Comparison of ENCODE assay signal across 10 cellular contexts in the genomic region with DNA sequence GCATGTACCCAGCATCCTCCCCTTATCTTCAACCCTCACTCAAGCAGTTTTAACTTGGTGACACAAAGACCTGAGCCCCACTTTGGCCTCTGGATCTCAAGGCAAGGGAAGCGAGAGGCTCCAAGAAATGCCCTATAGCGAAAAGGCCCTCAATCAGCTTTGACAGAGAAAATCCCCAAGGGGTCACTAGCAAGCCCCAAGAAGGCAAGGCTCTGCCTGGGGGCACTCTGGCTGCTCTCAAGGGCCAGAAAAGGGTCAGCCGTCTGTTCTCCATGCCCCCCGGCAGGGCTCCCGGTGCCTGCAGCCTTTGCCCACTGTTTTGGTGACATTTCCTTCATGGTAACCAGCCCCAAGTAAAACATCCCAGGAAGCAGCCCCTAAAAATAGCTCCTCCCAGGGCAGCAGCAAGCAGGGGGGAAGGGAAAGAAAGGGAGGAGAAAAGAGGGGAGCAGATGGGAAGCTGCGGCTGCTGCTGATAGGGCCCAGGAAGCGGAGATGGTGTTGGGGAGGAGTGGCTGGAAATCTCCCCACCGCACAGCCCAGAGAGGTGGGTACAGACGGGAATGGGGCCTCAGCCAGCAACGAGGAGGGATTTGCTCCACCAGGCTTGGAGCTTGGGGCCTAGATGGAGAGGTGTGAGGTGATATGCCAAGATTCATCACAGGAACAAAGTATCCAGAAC. TPM values are rescaled to one million over a fixed set of nuclear protein-coding genes. Genes with fewer than 3 reads are reported as not detected.
DNase-seq lines count a peak whose midpoint lies in the region; ATAC-seq and TF ChIP-seq lines count a peak whose summit lies in the region.
"Had no signal": no experiment of that assay in that cellular context is flagged by ENCODE, and none has a peak within 500 bp of the region (broad histone marks: within the 10 kb centered on the region; RNA-seq: fewer than 3 reads in every experiment).

No MANE protein-coding gene starts in this region.

- H3K9ac ChIP-seq in OCI-LY1 (ENCODE audit: low read length), result no peak overlapping the region

- H3K79me2 ChIP-seq in OCI-LY1 (ENCODE audit: insufficient read depth, low read length), result no peaks in the 10 kb centered on the region

- H3K4me3 ChIP-seq in OCI-LY1 (ENCODE audit: low read depth, low read length, poor library complexity, severe bottlenecking), result no peak overlapping the region

- H3K27me3 Mint-ChIP-seq in CD14-positive monocyte (ENCODE audit: low read depth in 3 of 3) (peaks cover 0 to 2% (median 0%) of the 10 kb centered on the region in 3 donors), nephron progenitor cell (ENCODE audit: low read depth, poor library complexity) (peaks cover 3% of the 10 kb centered on the region)
- H3K27me3 Mint-ChIP-seq in dendritic cell treated with granulocyte-macrophage colony-stimulating factor and Interleukin-4, amounts not matched to agents 40 ng/mL and 50 ng/mL, for 4 days, result no peaks in the 10 kb centered on the region

- TF ChIP-seq CTCF in CD14-positive monocyte (IDR thresholded peaks at IDR 0.05), result no peak
- TF ChIP-seq CTCF in OCI-LY1 (IDR thresholded peaks at IDR 0.05; ENCODE audit: low read length), result no peak
- TF ChIP-seq CTCF in nephron progenitor cell (IDR thresholded peaks at IDR 0.05), result no peak

- H3K36me3 Mint-ChIP-seq in CD14-positive monocyte, result peaks cover 36 to 77% of the 10 kb centered on the region in 2 donors
- H3K36me3 Mint-ChIP-seq in dendritic cell treated with granulocyte-macrophage colony-stimulating factor and Interleukin-4, amounts not matched to agents 40 ng/mL and 50 ng/mL, for 4 days (ENCODE audit: low read depth), result peaks cover 61% of the 10 kb centered on the region
- peaks cover 11% of the 10 kb centered on the region for H3K36me3 Mint-ChIP-seq in nephron progenitor cell (ENCODE audit: low read depth)

- H3K4me2 ChIP-seq in OCI-LY1 (ENCODE audit: low read length), result no peak overlapping the region

- peak overlapping the region; percentile 10 for H3K27ac ChIP-seq in OCI-LY1 (ENCODE audit: low read depth, low read length, poor library complexity, severe bottlenecking)

- no peak for DNase-seq in CD14-positive monocyte (ENCODE audit: low spot score)
- DNase-seq in nephron progenitor cell, result peak; percentile 26
- no peak for DNase-seq in cortex of kidney (lab: John Stamatoyannopoulos, UW)
- DNase-seq in DMS 273 (lab: John Stamatoyannopoulos, UW; ENCODE audit: unreplicated experiment), result no peak
- DNase-seq in activated CD4-positive, alpha-beta T cell treated with anti-CD3 and anti-CD28 coated beads for 1 hour, result no peak
- DNase-seq: activated CD4-positive, CD25-positive, alpha-beta regulatory T cell treated with anti-CD3 and anti-CD28 coated beads, Interleukin-2, amount 50 U/mL, for 72 hours; NCI-H1105 treated with DMSO at 0.1 percent for 48 hours had no signal

- no peaks in the 10 kb centered on the region for H3K9me3 ChIP-seq in OCI-LY1 (ENCODE audit: low read length)

- intact Hi-C loops in CD14-positive monocyte (cut with micrococcal nuclease), result no loop called here
- intact Hi-C loops in dendritic cell treated with granulocyte-macrophage colony-stimulating factor and Interleukin-4, amounts not matched to agents 40 ng/mL and 50 ng/mL, for 4 days (cut with micrococcal nuclease), result no loop called here

- ATAC-seq in GM21529 (IDR thresholded peaks at IDR 0.05; ENCODE audit: unreplicated experiment), result no peak

- H3K27me3 ChIP-seq in OCI-LY1 (ENCODE audit: insufficient read depth, low read length), result no peaks in the 10 kb centered on the region

- H3K9me2 ChIP-seq in OCI-LY1 (ENCODE audit: low read depth, low read length), result no peaks in the 10 kb centered on the region

- no peaks in the 10 kb centered on the region; the same call in 1 of the 2 replicates for H3F3A ChIP-seq in OCI-LY1 (ENCODE audit: insufficient read depth, low read length)

- H3K27ac Mint-ChIP-seq in CD14-positive monocyte (peak overlapping the region; percentile 83 to 95 (median 91)), nephron progenitor cell (peak overlapping the region; percentile 83)
- H3K27ac Mint-ChIP-seq in dendritic cell treated with granulocyte-macrophage colony-stimulating factor and Interleukin-4, amounts not matched to agents 40 ng/mL and 50 ng/mL, for 4 days, result peak overlapping the region; percentile 71

- H3K36me3 ChIP-seq in OCI-LY1 (ENCODE audit: insufficient read depth, low read length), result peaks cover 3% of the 10 kb centered on the region; the same call in 1 of the 2 replicates

- H4K20me1 ChIP-seq in OCI-LY1 (ENCODE audit: insufficient read depth, low read length), result no peaks in the 10 kb centered on the region

- H3K4me1 Mint-ChIP-seq in CD14-positive monocyte (peaks cover 86% of the 10 kb centered on the region), nephron progenitor cell (peaks cover 56% of the 10 kb centered on the region)
- H3K4me1 Mint-ChIP-seq in dendritic cell treated with granulocyte-macrophage colony-stimulating factor and Interleukin-4, amounts not matched to agents 40 ng/mL and 50 ng/mL, for 4 days (ENCODE audit: low read depth), result peaks cover 88% of the 10 kb centered on the region

- no peaks in the 10 kb centered on the region for H3K9me3 Mint-ChIP-seq in CD14-positive monocyte
- H3K9me3 Mint-ChIP-seq in dendritic cell treated with granulocyte-macrophage colony-stimulating factor and Interleukin-4, amounts not matched to agents 40 ng/mL and 50 ng/mL, for 4 days, result no peaks in the 10 kb centered on the region
- no peaks in the 10 kb centered on the region for H3K9me3 Mint-ChIP-seq in nephron progenitor cell

- H2AFZ ChIP-seq in OCI-LY1 (ENCODE audit: low read length), result no peak overlapping the region

- peaks cover 19% of the 10 kb centered on the region for H3K4me1 ChIP-seq in OCI-LY1 (ENCODE audit: insufficient read depth, low read length, severe bottlenecking)

- H3K4me3 Mint-ChIP-seq in CD14-positive monocyte, result peak overlapping the region in 1 of 2 donors; percentile 73
- H3K4me3 Mint-ChIP-seq in dendritic cell treated with granulocyte-macrophage colony-stimulating factor and Interleukin-4, amounts not matched to agents 40 ng/mL and 50 ng/mL, for 4 days, result no peak overlapping the region
- peak overlapping the region; percentile 20 for H3K4me3 Mint-ChIP-seq in nephron progenitor cell

RNA-seq across cellular contexts. Expression of a gene that starts 7.1 kb away (rescaled TPM):
- polyA plus RNA-seq in CD14-positive monocyte, result 1 to 10 TPM; 1.7 to 3.0 TPM

RNA-seq across cellular contexts. Expression of a gene that starts 43.7 kb away (rescaled TPM):
- under 1 TPM; 0.16 to 0.43 TPM for polyA plus RNA-seq in CD14-positive monocyte

RNA-seq across cellular contexts. Expression of a gene that starts 55.9 kb away (rescaled TPM):
- polyA plus RNA-seq in CD14-positive monocyte, result 10 to 100 TPM; 22.7 to 25.6 TPM
